In the genomic region with DNA sequence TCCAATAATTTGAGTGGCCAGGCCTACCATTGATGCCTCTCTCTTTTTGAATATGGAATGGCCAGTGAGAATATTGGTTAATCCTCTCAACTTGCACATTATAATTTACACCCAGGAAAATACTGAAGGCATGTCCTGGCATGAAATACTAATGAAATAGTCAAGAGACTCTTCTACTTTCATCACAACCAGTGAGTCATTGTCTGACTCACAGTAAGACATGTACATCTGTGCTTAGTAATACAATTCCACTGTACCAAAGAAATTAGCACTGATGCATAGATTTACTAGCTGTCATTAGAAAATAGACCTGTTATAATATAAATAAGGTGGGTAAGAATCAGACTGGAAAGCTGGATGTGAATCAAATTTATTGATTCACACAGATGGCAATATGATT, we compare ENCODE assay signal across 8 cellular contexts. TPM values are rescaled to one million over a fixed set of nuclear protein-coding genes. Genes with fewer than 3 reads are reported as not detected.
DNase-seq lines count a peak whose midpoint lies in the region; ATAC-seq and TF ChIP-seq lines count a peak whose summit lies in the region.

No MANE protein-coding gene starts in this region.

- no peaks in the 10 kb centered on the region for H3K4me1 ChIP-seq in aorta (ENCODE audit: control insufficient read depth in 1 of 2, insufficient read depth in 2 of 2, low read length in 2 of 2)
- H3K4me1 ChIP-seq in transverse colon, result no peaks in the 10 kb centered on the region

- no peaks in the 10 kb centered on the region for H3K27me3 ChIP-seq in aorta (ENCODE audit: control insufficient read depth in 1 of 2, insufficient read depth in 2 of 2, low read length in 1 of 2)
- no peaks in the 10 kb centered on the region for H3K27me3 ChIP-seq in transverse colon

- intact Hi-C loops in aorta (cut with DNase I) (no loop called here), transverse colon (cut with DNase I; ENCODE audit: low total_unique reads) (no loop called here)

- H3K9me3 ChIP-seq in aorta (ENCODE audit: control insufficient read depth, low read length) (no peaks in the 10 kb centered on the region), transverse colon (no peaks in the 10 kb centered on the region)

- no peak overlapping the region for H3K4me3 ChIP-seq in aorta (ENCODE audit: low read length in 2 of 2)
- H3K4me3 ChIP-seq in transverse colon, result no peak overlapping the region

- TF ChIP-seq POLR2A in transverse colon (IDR thresholded peaks at IDR 0.05), result no peak

- no peak for DNase-seq in omental fat pad (ENCODE audit: low spot score)
- DNase-seq in NCI-H748 (lab: John Stamatoyannopoulos, UW; ENCODE audit: unreplicated experiment), result no peak
- no peak for DNase-seq in aorta
- no peak for DNase-seq in transverse colon
- DNase-seq in NCI-H526 (lab: John Stamatoyannopoulos, UW), result no peak

- H3K36me3 ChIP-seq in aorta (ENCODE audit: control insufficient read depth in 1 of 2, insufficient read depth in 2 of 2, low read length in 1 of 2) (no peaks in the 10 kb centered on the region), transverse colon (no peaks in the 10 kb centered on the region)

- H3K27ac ChIP-seq in aorta (ENCODE audit: low read depth in 1 of 2, low read length in 2 of 2) (no peak overlapping the region), transverse colon (no peak overlapping the region)

- in situ Hi-C loops in transverse colon (cut with MboI; ENCODE audit: low pct_ligation_motif_present in 1 of 4, low pct_unique_long_range_greater_than_20kb in 1 of 4, low sequenced_read_pairs in 3 of 4), result no loop called here

- no peak for TF ChIP-seq CTCF in omental fat pad (IDR thresholded peaks at IDR 0.05)
- TF ChIP-seq CTCF in transverse colon (IDR thresholded peaks at IDR 0.05), result no peak

- ATAC-seq in GM18868 (IDR thresholded peaks at IDR 0.05; ENCODE audit: unreplicated experiment), result peak; percentile 95
- peak; percentile 74 for ATAC-seq in HG03095 (IDR thresholded peaks at IDR 0.05; ENCODE audit: unreplicated experiment)
- ATAC-seq in SK-N-SH treated with all-trans-retinoic acid at 6 μM for 48 hours, result peak; percentile 95
- peak; percentile 48 for ATAC-seq in omental fat pad (ENCODE audit: low FRiP score)
- ATAC-seq in aorta (ENCODE audit: low FRiP score), result no peak

- no peak for TF ChIP-seq EP300 in transverse colon (IDR thresholded peaks at IDR 0.05; ENCODE audit: low read depth)

TF ChIP-seq in SK-N-SH treated with all-trans-retinoic acid at 6 μM for 48 hours, 23 proteins besides CTCF, POLR2A, EP300 and RAD21:
- no peak for TF ChIP-seq TCF4 (CRISPR knock-in tag; IDR thresholded peaks at IDR 0.05; ENCODE audit: borderline replicate concordance)
- no peak for TF ChIP-seq ZNF70 (CRISPR knock-in tag; IDR thresholded peaks at IDR 0.05)
- no peak for TF ChIP-seq ESRRG (CRISPR knock-in tag; IDR thresholded peaks at IDR 0.05)
- no peak for TF ChIP-seq ISL1 (CRISPR knock-in tag; IDR thresholded peaks at IDR 0.05)
- peak; percentile 12; the same call in 1 of the 2 replicates for TF ChIP-seq ZC3H10 (CRISPR knock-in tag; IDR thresholded peaks at IDR 0.05)
- TF ChIP-seq TOX (CRISPR knock-in tag; IDR thresholded peaks at IDR 0.05; ENCODE audit: borderline replicate concordance), result peak; percentile 83; the same call in 1 of the 2 replicates

RNA-seq across cellular contexts. Expression of gene KCNC2, which starts 31.6 kb away (rescaled TPM):
- not detected for total RNA-seq in omental fat pad
- total RNA-seq in aorta, result not detected
- polyA plus RNA-seq in aorta, result not detected
- total RNA-seq in transverse colon, result not detected
